8 cellular contexts compared by ENCODE assay signal in genomic region chr4:143337600-143338287, GRCh38. TPM values are rescaled to one million over a fixed set of nuclear protein-coding genes. Genes with fewer than 3 reads are reported as not detected.
DNase-seq lines count a peak whose midpoint lies in the region; ATAC-seq and TF ChIP-seq lines count a peak whose summit lies in the region.

No MANE protein-coding gene starts in this region.

- intact Hi-C loops in Calu3 (cut with micrococcal nuclease; ENCODE audit: unreplicated experiment) (loop anchor here (5.0 to 10.0 kb wide), 2 partner anchors 60 to 133 kb away; no protein-coding TSS in a partner anchor), left ventricle myocardium superior (cut with micrococcal nuclease) (loop anchor here (10.0 kb wide), 1 partner anchor 123 kb away; no protein-coding TSS in a partner anchor)

- H3K27me3 Mint-ChIP-seq in Calu3 (ENCODE audit: unreplicated experiment) = no peaks in the 10 kb centered on the region
- H3K27me3 Mint-ChIP-seq in activated naive CD8-positive, alpha-beta T cell treated with anti-CD3 and anti-CD28 coated beads, Interleukin-2, amount 50 U/mL, for 24 hours = peaks cover 46% of the 10 kb centered on the region

- H3K4me2 ChIP-seq in trophoblast cell (ENCODE audit: low read length) = peak overlapping the region; percentile 98

- H3K27me3 ChIP-seq in trophoblast cell (ENCODE audit: insufficient read depth, low read length) = no peaks in the 10 kb centered on the region

- H2BK12ac ChIP-seq in trophoblast cell (ENCODE audit: low read length) = no peak overlapping the region

- H3K9me3 ChIP-seq in trophoblast cell (ENCODE audit: insufficient read depth, low read depth, low read length) = no peaks in the 10 kb centered on the region

- peak overlapping the region; percentile 22 for H3K23ac ChIP-seq in trophoblast cell (ENCODE audit: low read length)

- WGBS in trophoblast cell (ENCODE audit: extremely low coverage, insufficient coverage, insufficient read length) = no CpG with 5 or more reads among the region's 25 CpGs

- H3K9me3 Mint-ChIP-seq in Calu3 (ENCODE audit: low read depth, unreplicated experiment) = no peaks in the 10 kb centered on the region
- H3K9me3 Mint-ChIP-seq in activated naive CD8-positive, alpha-beta T cell treated with anti-CD3 and anti-CD28 coated beads, Interleukin-2, amount 50 U/mL, for 24 hours = no peaks in the 10 kb centered on the region

- H3K4me3 ChIP-seq in trophoblast cell (ENCODE audit: low read depth, low read length) = peak overlapping the region; percentile 95

- H4K8ac ChIP-seq in trophoblast cell (ENCODE audit: low read depth, low read length) = no peak overlapping the region

- H2BK5ac ChIP-seq in trophoblast cell (ENCODE audit: low read depth, low read length, poor library complexity) = no peak overlapping the region

- DNase-seq in Calu3 = peak; percentile 24
- peak; percentile 37 for DNase-seq in HuH-7 (ENCODE audit: low spot score)
- DNase-seq in activated naive CD8-positive, alpha-beta T cell treated with anti-CD3 and anti-CD28 coated beads, Interleukin-2, amount 50 U/mL, for 24 hours = no peak
- DNase-seq in left ventricle myocardium superior = peak; percentile 72
- peak in 1 of 2 donors; percentile 32 for DNase-seq in trophoblast cell

- no peaks in the 10 kb centered on the region for H3K4me1 ChIP-seq in trophoblast cell (ENCODE audit: control insufficient read depth in 1 of 2, insufficient read depth in 2 of 2, low read length in 2 of 2)

- H3K79me2 ChIP-seq in trophoblast cell (ENCODE audit: control insufficient read depth, insufficient read depth, low read length, poor library complexity) = peaks cover 25% of the 10 kb centered on the region

- H3K79me1 ChIP-seq in trophoblast cell (ENCODE audit: low read length) = peaks cover 24% of the 10 kb centered on the region

- H2BK120ac ChIP-seq in trophoblast cell (ENCODE audit: insufficient read depth, low read length, poor library complexity) = peak overlapping the region; percentile 18

- CTCF ChIA-PET in Calu3 (lab: Charles Lee) = interaction anchor here (0.9 kb wide), 1 partner anchor 8 kb away, joined by 4 read pairs; no protein-coding TSS in a partner anchor

- no peak overlapping the region for H3K18ac ChIP-seq in trophoblast cell (ENCODE audit: low read length)

- peak overlapping the region; percentile 56 for H4K91ac ChIP-seq in trophoblast cell (ENCODE audit: low read depth, low read length)

- H3K14ac ChIP-seq in trophoblast cell (ENCODE audit: low read length) = peak overlapping the region; percentile 40

- H3K4me3 Mint-ChIP-seq in Calu3 (ENCODE audit: low read depth, unreplicated experiment) = peak overlapping the region; percentile 86
- H3K4me3 Mint-ChIP-seq in activated naive CD8-positive, alpha-beta T cell treated with anti-CD3 and anti-CD28 coated beads, Interleukin-2, amount 50 U/mL, for 24 hours = peak overlapping the region; percentile 82

- no peak for TF ChIP-seq CTCF in Calu3 (IDR thresholded peaks at IDR 0.05; ENCODE audit: unreplicated experiment)

- H2AK5ac ChIP-seq in trophoblast cell (ENCODE audit: low read length) = no peak overlapping the region

- H3K27ac ChIP-seq in trophoblast cell (ENCODE audit: low read depth, low read length) = no peak overlapping the region

- H3K4me1 Mint-ChIP-seq in Calu3 (ENCODE audit: low read depth, unreplicated experiment) = peaks cover 8% of the 10 kb centered on the region
- H3K4me1 Mint-ChIP-seq in activated naive CD8-positive, alpha-beta T cell treated with anti-CD3 and anti-CD28 coated beads, Interleukin-2, amount 50 U/mL, for 24 hours = peaks cover 5% of the 10 kb centered on the region

- H3K4ac ChIP-seq in trophoblast cell (ENCODE audit: low read depth, low read length) = peak overlapping the region; percentile 16

- H3K27ac Mint-ChIP-seq in Calu3 (ENCODE audit: unreplicated experiment) = peak overlapping the region; percentile 58
- H3K27ac Mint-ChIP-seq in activated naive CD8-positive, alpha-beta T cell treated with anti-CD3 and anti-CD28 coated beads, Interleukin-2, amount 50 U/mL, for 24 hours = no peak overlapping the region

- BruUV-seq in Calu3 (replicated peaks; lab: Mats Ljungman, UMichigan) = no TSS peak

- peaks cover 24% of the 10 kb centered on the region for H3K36me3 Mint-ChIP-seq in Calu3 (ENCODE audit: insufficient read depth, unreplicated experiment)
- no peaks in the 10 kb centered on the region for H3K36me3 Mint-ChIP-seq in activated naive CD8-positive, alpha-beta T cell treated with anti-CD3 and anti-CD28 coated beads, Interleukin-2, amount 50 U/mL, for 24 hours (ENCODE audit: low read depth)

- H3K9ac ChIP-seq in trophoblast cell (ENCODE audit: low read length) = peak overlapping the region; percentile 86

- H3K36me3 ChIP-seq in trophoblast cell (ENCODE audit: control insufficient read depth in 1 of 2, insufficient read depth in 2 of 2, low read length in 2 of 2) = peaks cover 0 to 3% of the 10 kb centered on the region in 2 experiments

- H4K12ac ChIP-seq in trophoblast cell (ENCODE audit: low read depth, low read length) = peak overlapping the region; percentile 5

- H2AFZ ChIP-seq in trophoblast cell (ENCODE audit: insufficient read depth, low read length, poor library complexity) = peak overlapping the region; percentile 59

- ATAC-seq in activated naive CD8-positive, alpha-beta T cell treated with anti-CD3 and anti-CD28 coated beads, Interleukin-2, amount 50 U/mL, for 24 hours = no peak
- ATAC-seq in left ventricle myocardium superior (peak; percentile 27), GM19351 (IDR thresholded peaks at IDR 0.05; ENCODE audit: unreplicated experiment) (no peak), HG03342 (IDR thresholded peaks at IDR 0.05; ENCODE audit: unreplicated experiment) (no peak), GM19328 (IDR thresholded peaks at IDR 0.05; ENCODE audit: unreplicated experiment) (no peak)

RNA-seq across cellular contexts. Expression of gene GAB1, which starts 1.1 kb away (rescaled TPM):
- total RNA-seq in Calu3 (2022) (8.8 and 13.4 TPM in 2 replicates), left ventricle myocardium superior (90.7 TPM)
- polyA plus RNA-seq in trophoblast cell (2013) = 50.4 and 51.1 TPM in 2 replicates
